In the genomic region with DNA sequence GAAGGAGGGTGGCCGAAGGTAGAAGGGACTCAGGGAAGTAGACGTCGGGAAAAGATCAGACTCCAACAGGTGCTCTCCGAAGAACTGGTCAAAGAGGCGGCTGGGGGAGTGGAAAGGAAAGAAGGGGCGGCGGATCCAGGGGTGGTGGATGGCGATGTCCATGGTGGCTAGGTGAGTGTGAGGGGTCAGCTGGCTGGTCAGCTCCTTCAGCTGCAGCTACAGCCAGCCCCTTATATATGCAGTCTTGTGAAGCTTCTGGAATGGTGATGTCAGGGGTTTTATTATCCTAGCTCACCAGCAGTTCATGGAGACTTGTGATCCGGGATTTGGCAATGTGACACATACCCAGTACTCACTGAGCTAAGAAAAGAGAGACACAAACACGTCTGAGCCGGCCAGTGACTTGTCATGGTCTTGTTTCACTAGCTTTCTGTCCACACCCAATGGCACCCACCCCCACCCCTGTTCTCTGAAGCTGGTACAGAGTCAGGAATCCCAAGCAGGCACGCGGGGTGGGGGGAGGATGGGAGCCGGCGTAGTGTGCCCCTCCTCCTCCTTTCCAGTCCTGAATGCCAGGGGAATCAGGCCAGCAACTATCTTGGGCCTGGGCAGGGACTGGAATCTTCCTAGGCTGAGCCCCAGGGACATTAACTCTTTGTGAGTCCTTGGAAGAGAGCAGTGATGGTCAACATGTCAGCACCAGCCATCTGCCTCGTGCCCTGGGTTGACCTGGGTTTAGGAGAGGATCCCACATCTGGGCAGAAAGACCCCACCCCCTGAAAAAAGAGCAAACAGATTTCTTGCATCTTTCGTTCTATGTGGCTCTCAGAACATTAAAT, we compare ENCODE assay signal across 8 cellular contexts. TPM values are rescaled to one million over a fixed set of nuclear protein-coding genes. Genes with fewer than 3 reads are reported as not detected.
DNase-seq lines count a peak whose midpoint lies in the region; ATAC-seq, FAIRE-seq and TF ChIP-seq lines count a peak whose summit lies in the region.

A gene with protein sequence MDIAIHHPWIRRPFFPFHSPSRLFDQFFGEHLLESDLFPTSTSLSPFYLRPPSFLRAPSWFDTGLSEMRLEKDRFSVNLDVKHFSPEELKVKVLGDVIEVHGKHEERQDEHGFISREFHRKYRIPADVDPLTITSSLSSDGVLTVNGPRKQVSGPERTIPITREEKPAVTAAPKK (minus strand): TSS at position 208 of the 839 bp plus-strand sequence. CDS start 46 bp downstream, at position 162.

- H3K27ac ChIP-seq in pancreas = peak within 1 kb of the TSS; percentile 50 to 74 (median 66)

- H3K4me1 ChIP-seq in adipocyte (ENCODE audit: control insufficient read depth, insufficient read depth, low read length) (peaks cover 69% of the 10 kb centered on the region), pancreas (peaks cover 15 to 16% (median 16%) of the 10 kb centered on the region in 3 donors)

- peak; percentile 84 for ATAC-seq in Right ventricle myocardium inferior
- peak; percentile 64 to 79 (median 72) for ATAC-seq in pancreas
- ATAC-seq in HG02571 (IDR thresholded peaks at IDR 0.05; ENCODE audit: unreplicated experiment) = no peak

- H3K4me3 ChIP-seq in BJ (ENCODE audit: low read depth, low read length) = peak within 1 kb of the TSS; percentile 46
- peak within 1 kb of the TSS; percentile 84 for H3K4me3 ChIP-seq in adipocyte (ENCODE audit: low read length)
- peak within 1 kb of the TSS in 2 of 4 donors; percentile 15 to 20 for H3K4me3 ChIP-seq in pancreas

- H3K9ac ChIP-seq in adipocyte (ENCODE audit: low read length) = peak within 1 kb of the TSS; percentile 99

- H3K27me3 ChIP-seq in BJ (ENCODE audit: control insufficient read depth, insufficient read depth, low read length) = no peaks in the 10 kb centered on the region
- H3K27me3 ChIP-seq in adipocyte (replicated peaks; ENCODE audit: control insufficient read depth, insufficient read depth, low read length) = no peaks in the 10 kb centered on the region
- no peaks in the 10 kb centered on the region for H3K27me3 ChIP-seq in pancreas

- WGBS in pancreas, 2 donors = 20 to 29% methylated on average over 17 of the region's 17 CpGs

- intact Hi-C loops in Right ventricle myocardium inferior (cut with DNase I) = loop anchor here (1.0 kb wide), 1 partner anchor 32 kb away; the partner anchor contains the start of genes CFAP68 and FDXACB1
- intact Hi-C loops in pancreas (cut with DNase I) = no loop called here

- no peaks in the 10 kb centered on the region for H3K9me3 ChIP-seq in adipocyte (ENCODE audit: control insufficient read depth, low read length)
- H3K9me3 ChIP-seq in pancreas = no peaks in the 10 kb centered on the region

- FAIRE-seq in pancreas (lab: Jason Lieb, UNC) = peak; percentile 13

- TF ChIP-seq CTCF in BJ (IDR thresholded peaks at IDR 0.05; ENCODE audit: insufficient read depth, low read depth, low read length) (no peak), pancreas (IDR thresholded peaks at IDR 0.05) (no peak)

- CTCF ChIA-PET in BJ (lab: Yijun Ruan, JAX) = interaction anchor here (0.8 to 2.2 kb wide), 5 partner anchors 10 to 70 kb away, joined by 3 to 8 read pairs (median 3); no protein-coding TSS in a partner anchor

- DNase-seq in BJ (ENCODE audit: low read depth) (peak; percentile 96), adipocyte (ENCODE audit: low read depth) (peak; percentile 90), Right ventricle myocardium inferior (ENCODE audit: missing footprints) (peak; percentile 91), pancreas (peak; percentile 56 to 68 (median 66)), NCI-H510A treated with DMSO at 0.1 percent for 48 hours (lab: John Stamatoyannopoulos, UW) (no peak), activated T-cell treated with anti-CD3 and anti-CD28 coated beads for 4 hours (no peak), HUDEP-2 (lab: John Stamatoyannopoulos, UW; ENCODE audit: unreplicated experiment in 76 of 76) (no peak)

- peaks cover 1% of the 10 kb centered on the region; the same call in 1 of the 2 replicates for H3K36me3 ChIP-seq in BJ (ENCODE audit: control insufficient read depth, insufficient read depth, low read length)
- H3K36me3 ChIP-seq in adipocyte (ENCODE audit: control insufficient read depth, insufficient read depth, low read length, severe bottlenecking) = peaks cover 21% of the 10 kb centered on the region
- no peaks in the 10 kb centered on the region for H3K36me3 ChIP-seq in pancreas

- POLR2A ChIA-PET in BJ (lab: Charles Lee) = no interaction called here

RNA-seq across cellular contexts. Expression of the gene that starts here (rescaled TPM):
- polyA plus RNA-seq in BJ (2011; rRNA removed) (76.7 and 83.6 TPM in 2 replicates), pancreas (10 to 100 TPM; 36.1 to 81.8 TPM)
- 15.6 and 26.2 TPM in 2 replicates for polyA minus RNA-seq in BJ (2011; rRNA and poly(A)+ RNA removed)
- total RNA-seq in Right ventricle myocardium inferior (7,453 TPM), pancreas (10 to 100 TPM in 4 of 6 donors, 1 to 10 TPM in 2; 7.2 to 66.6 (median 16.3) TPM)

Comparison
In these comparisons a context has a peak if more than half of its experiments do, and no peak if none do; other contexts are left out.
1. RNA of the gene that starts here (total RNA-seq): 7,453 TPM in Right ventricle myocardium inferior (single experiment); 7.2 to 66.6 TPM in pancreas; every median in the first group is over 100 times any median in the second.
2. DNase-seq: peak in BJ (single experiment), adipocyte (single experiment), Right ventricle myocardium inferior (single experiment) and pancreas (6 of 6); none in NCI-H510A treated with DMSO at 0.1 percent for 48 hours (single experiment), activated T-cell treated with anti-CD3 and anti-CD28 coated beads for 4 hours (single experiment) and HUDEP-2 (0 of 76).